ENCODE assay signal across 8 cellular contexts in genomic region chr6:27684264-27685211, GRCh38.
A peak's percentile ranks its signal among the peaks of the same experiment; 100 is the strongest.
DNase-seq lines count a peak whose midpoint lies in the region; ATAC-seq and TF ChIP-seq lines count a peak whose summit lies in the region.

No MANE protein-coding gene starts in this region.

- no peaks in the 10 kb centered on the region for H4K20me1 ChIP-seq in DOHH2 (ENCODE audit: control insufficient read depth, insufficient read depth, low read depth, low read length)

- H3K27me3 ChIP-seq in DOHH2 (ENCODE audit: control insufficient read depth, low read length) (peaks cover 15% of the 10 kb centered on the region), SJSA1 (replicated peaks) (no peaks in the 10 kb centered on the region), heart right ventricle (peaks cover 8 to 75% (median 45%) of the 10 kb centered on the region in 7 donors)

- ATAC-seq in heart right ventricle (no peak), GM19395 (IDR thresholded peaks at IDR 0.05; ENCODE audit: unreplicated experiment) (no peak)

- no peaks in the 10 kb centered on the region for H3K79me2 ChIP-seq in DOHH2 (ENCODE audit: control insufficient read depth, low read length)

- H3K27ac Mint-ChIP-seq in activated naive CD8-positive, alpha-beta T cell: peak overlapping the region; percentile 82

- no peaks in the 10 kb centered on the region for H3K9me3 Mint-ChIP-seq in activated naive CD8-positive, alpha-beta T cell (ENCODE audit: low read depth)

- peaks cover 34% of the 10 kb centered on the region for H3K4me1 Mint-ChIP-seq in activated naive CD8-positive, alpha-beta T cell (ENCODE audit: low read depth)

- H3K27ac ChIP-seq in DOHH2 (ENCODE audit: low read depth, low read length) (no peak overlapping the region), SJSA1 (no peak overlapping the region), heart right ventricle (no peak overlapping the region)

- intact Hi-C loops in heart right ventricle (cut with DNase I): loop anchor here in 1 of 10 donors (10.0 kb wide), 1 partner anchor 160 kb away; no protein-coding TSS in a partner anchor

- H3K4me3 ChIP-seq in DOHH2 (ENCODE audit: low read length) (no peak overlapping the region), SJSA1 (no peak overlapping the region), heart right ventricle (no peak overlapping the region)

- H3K4me1 ChIP-seq in DOHH2 (ENCODE audit: control insufficient read depth, low read length) (peaks cover 19% of the 10 kb centered on the region), SJSA1 (replicated peaks) (peaks cover 3% of the 10 kb centered on the region; the same call in 1 of the 2 replicates), heart right ventricle (peaks cover 0 to 32% (median 0%) of the 10 kb centered on the region in 9 donors)

- H3K4me3 Mint-ChIP-seq in activated naive CD8-positive, alpha-beta T cell: no peak overlapping the region

- TF ChIP-seq CTCF in DOHH2 (IDR thresholded peaks at IDR 0.05; ENCODE audit: low read depth, low read length, poor library complexity, severe bottlenecking): no peak
- no peak for TF ChIP-seq CTCF in heart right ventricle (IDR thresholded peaks at IDR 0.05)

- H3K36me3 ChIP-seq in DOHH2 (ENCODE audit: control insufficient read depth, low read length): no peaks in the 10 kb centered on the region
- no peaks in the 10 kb centered on the region for H3K36me3 ChIP-seq in SJSA1
- no peaks in the 10 kb centered on the region for H3K36me3 ChIP-seq in heart right ventricle

- H3K9me3 ChIP-seq in DOHH2 (ENCODE audit: control insufficient read depth, insufficient read depth, low read length) (no peaks in the 10 kb centered on the region), SJSA1 (replicated peaks) (peaks cover 12% of the 10 kb centered on the region), heart right ventricle (peaks cover 0 to 27% (median 0%) of the 10 kb centered on the region in 11 donors)

- TF ChIP-seq EP300 in Ishikawa (IDR thresholded peaks at IDR 0.05; ENCODE audit: borderline replicate concordance): no peak

- no peaks in the 10 kb centered on the region for H3K9me2 ChIP-seq in DOHH2 (replicated peaks; ENCODE audit: control insufficient read depth, low read length)

- 33 to 44% methylated on average over 34 of the region's 34 CpGs for WGBS in heart right ventricle, 2 donors

- H3K36me3 Mint-ChIP-seq in activated naive CD8-positive, alpha-beta T cell: peaks cover 4% of the 10 kb centered on the region

- no peak for TF ChIP-seq RAD21 in Ishikawa (IDR thresholded peaks at IDR 0.05; ENCODE audit: low read depth)

- H3F3A ChIP-seq in DOHH2 (ENCODE audit: control insufficient read depth, insufficient read depth): peaks cover 9% of the 10 kb centered on the region

- DNase-seq in SJSA1 (ENCODE audit: low read depth in 1 of 2, low spot score in 2 of 2) (peak; percentile 25 to 50), lung microvascular endothelial cell (ENCODE audit: low read depth in 2 of 2) (peak; percentile 59 to 60), GM19238 (ENCODE audit: insufficient read length, low spot score) (no peak), heart right ventricle (no peak)

- peaks cover 26% of the 10 kb centered on the region for H3K27me3 Mint-ChIP-seq in activated naive CD8-positive, alpha-beta T cell

- 0 out of 2 replicates have a peak overlapping the region, but pooled peaks have one; percentile 13 for H3K4me2 ChIP-seq in DOHH2 (ENCODE audit: low read length)

TF ChIP-seq in Ishikawa, 13 proteins besides CTCF, POLR2A, EP300 and RAD21:
- TF ChIP-seq TEAD4 (IDR thresholded peaks at IDR 0.05): peak; percentile 63
- peak; percentile 29; the same call in 1 of the 2 replicates for TF ChIP-seq MAX (IDR thresholded peaks at IDR 0.05)
- no peak; the same call in 1 of the 2 replicates for TF ChIP-seq CEBPB (IDR thresholded peaks at IDR 0.05)

Comparison
In these comparisons a context has a peak if more than half of its experiments do, and no peak if none do; other contexts are left out.
1. DNase-seq: peak in SJSA1 (2 of 2) and lung microvascular endothelial cell (2 of 2); none in GM19238 (single experiment) and heart right ventricle (0 of 2).